Comparison of ENCODE assay signal across 34 cellular contexts in the genomic region with DNA sequence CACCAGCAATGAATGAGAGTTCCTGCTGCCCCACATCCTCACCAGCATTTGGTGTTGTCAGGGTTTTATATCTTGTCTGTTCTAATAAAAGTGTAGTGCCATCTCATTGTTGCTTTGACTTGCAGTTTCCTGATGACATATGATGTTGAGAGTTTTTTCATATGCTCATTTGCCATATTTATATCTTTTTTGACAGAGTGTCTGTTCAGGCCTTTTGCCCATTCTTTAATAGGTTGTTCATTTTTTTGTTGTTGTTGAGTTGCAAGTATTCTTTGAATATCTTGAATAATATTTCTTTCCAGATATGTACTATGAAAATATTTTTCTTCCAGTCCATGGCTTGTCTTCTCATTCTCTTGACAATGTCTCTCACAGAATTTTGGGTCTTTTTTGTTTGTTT.
"Had no signal": no experiment of that assay in that cellular context is flagged by ENCODE, and none has a peak within 500 bp of the region (broad histone marks: within the 10 kb centered on the region; RNA-seq: fewer than 3 reads in every experiment).

No MANE protein-coding gene starts in this region.

- H3K36me3 ChIP-seq: MG63 had no signal

- H3K9me3 ChIP-seq: MG63 had no signal

- DNase-seq: Karpas-422, Kasumi-1, MG63, MV-4-11, NCI-H1048, NCI-H1092, NCI-H1092 treated with DMSO at 0.1 percent for 48 hours, NCI-H1105, NCI-H1105 treated with DMSO at 0.1 percent for 48 hours, NCI-H1417, NCI-H1417 treated with DMSO at 0.1 percent for 48 hours, NCI-H1436, NCI-H1436 treated with DMSO at 0.1 percent for 48 hours, NCI-H146, NCI-H1694, NCI-H1694 treated with DMSO at 0.1 percent for 48 hours, NCI-H187, NCI-H187 treated with DMSO at 0.1 percent for 48 hours, NCI-H1930, NCI-H2029, NCI-H2029 treated with DMSO at 0.1 percent for 48 hours, NCI-H2081, NCI-H2081 treated with DMSO at 0.1 percent for 48 hours, NCI-H2107, NCI-H2171, NCI-H2171 treated with DMSO at 0.1 percent for 48 hours, NCI-H2227 treated with DMSO at 0.1 percent for 48 hours, NCI-H226, NCI-H345, NCI-H446, NCI-H446 treated with DMSO at 0.1 percent for 48 hours, NCI-H510A, NCI-H510A treated with DMSO at 0.1 percent for 48 hours, NCI-H524 had no signal

- H3K4me3 ChIP-seq: MG63 had no signal
